Comparison of ENCODE assay signal across 1 cellular context in the genomic region with DNA sequence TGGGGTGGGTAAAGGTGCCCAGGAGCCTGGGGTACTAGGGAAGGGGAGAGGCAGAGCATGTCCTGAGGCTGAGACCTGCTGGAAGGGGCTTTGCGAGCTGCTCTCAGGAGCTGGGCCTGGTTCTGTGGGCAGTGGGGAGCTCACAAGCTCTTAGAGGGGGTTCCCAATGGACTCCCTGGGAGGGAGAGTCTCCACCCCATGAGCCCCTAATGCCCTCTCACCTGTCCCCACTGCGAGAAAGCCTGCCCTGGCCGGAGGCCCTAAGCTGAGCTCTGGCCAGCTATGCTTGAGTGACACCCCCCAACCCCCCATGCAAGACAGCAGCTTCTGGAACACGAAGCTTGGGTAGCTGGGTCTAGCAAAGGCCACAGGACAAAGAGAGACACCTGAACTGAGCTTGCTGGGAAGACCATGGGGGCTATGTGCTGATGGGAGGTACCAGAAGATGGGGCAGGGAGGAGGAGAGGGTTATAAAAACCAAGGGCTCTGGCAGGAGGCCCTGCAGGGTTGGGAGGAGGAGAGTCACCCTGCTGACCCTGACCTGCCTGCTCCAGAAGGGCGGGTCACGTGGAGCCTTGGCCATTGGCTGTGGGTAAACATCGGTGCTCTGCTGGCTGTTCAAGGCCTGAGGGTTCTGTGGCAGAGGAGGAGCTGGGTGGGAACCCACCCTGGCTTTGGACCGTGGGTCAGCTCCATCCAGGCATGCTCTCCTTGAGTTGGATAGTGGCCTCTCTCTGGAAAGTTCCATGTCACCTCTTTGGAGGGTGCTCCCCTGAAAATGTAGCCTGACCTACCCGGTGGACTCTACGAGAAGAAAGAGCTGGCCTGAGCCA.
A peak's percentile ranks its signal among the peaks of the same experiment; 100 is the strongest.
TF ChIP-seq lines count a peak whose summit lies in the region.

No MANE protein-coding gene starts in this region.

TF ChIP-seq in HepG2, 621 proteins besides CTCF, POLR2A, EP300 and RAD21 (continued from another document and continues in another):
- TF ChIP-seq, protein P1, sequence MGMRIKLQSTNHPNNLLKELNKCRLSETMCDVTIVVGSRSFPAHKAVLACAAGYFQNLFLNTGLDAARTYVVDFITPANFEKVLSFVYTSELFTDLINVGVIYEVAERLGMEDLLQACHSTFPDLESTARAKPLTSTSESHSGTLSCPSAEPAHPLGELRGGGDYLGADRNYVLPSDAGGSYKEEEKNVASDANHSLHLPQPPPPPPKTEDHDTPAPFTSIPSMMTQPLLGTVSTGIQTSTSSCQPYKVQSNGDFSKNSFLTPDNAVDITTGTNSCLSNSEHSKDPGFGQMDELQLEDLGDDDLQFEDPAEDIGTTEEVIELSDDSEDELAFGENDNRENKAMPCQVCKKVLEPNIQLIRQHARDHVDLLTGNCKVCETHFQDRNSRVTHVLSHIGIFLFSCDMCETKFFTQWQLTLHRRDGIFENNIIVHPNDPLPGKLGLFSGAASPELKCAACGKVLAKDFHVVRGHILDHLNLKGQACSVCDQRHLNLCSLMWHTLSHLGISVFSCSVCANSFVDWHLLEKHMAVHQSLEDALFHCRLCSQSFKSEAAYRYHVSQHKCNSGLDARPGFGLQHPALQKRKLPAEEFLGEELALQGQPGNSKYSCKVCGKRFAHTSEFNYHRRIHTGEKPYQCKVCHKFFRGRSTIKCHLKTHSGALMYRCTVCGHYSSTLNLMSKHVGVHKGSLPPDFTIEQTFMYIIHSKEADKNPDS (CRISPR knock-in tag; IDR thresholded peaks at IDR 0.05), result no peak
- TF ChIP-seq EEA1 (CRISPR knock-in tag; IDR thresholded peaks at IDR 0.05; ENCODE audit: borderline replicate concordance) (no peak), NCOR1 (IDR thresholded peaks at IDR 0.05; ENCODE audit: borderline replicate concordance, low read length) (no peak), ZNF720 (CRISPR knock-in tag; IDR thresholded peaks at IDR 0.05) (no peak), ZNF83 (CRISPR knock-in tag; IDR thresholded peaks at IDR 0.05; ENCODE audit: borderline replicate concordance) (no peak), ZNF567 (CRISPR knock-in tag; IDR thresholded peaks at IDR 0.05; ENCODE audit: borderline replicate concordance) (no peak), KDM6A (CRISPR knock-in tag; IDR thresholded peaks at IDR 0.05; ENCODE audit: low read depth) (no peak), TMF1 (CRISPR knock-in tag; IDR thresholded peaks at IDR 0.05; ENCODE audit: low read depth) (no peak), ZNF354B (CRISPR knock-in tag; IDR thresholded peaks at IDR 0.05) (no peak), MED8 (CRISPR knock-in tag; IDR thresholded peaks at IDR 0.05; ENCODE audit: insufficient replicate concordance) (no peak), ZNF660 (CRISPR knock-in tag; IDR thresholded peaks at IDR 0.05; ENCODE audit: borderline replicate concordance, low read depth) (no peak), SOX5 (CRISPR knock-in tag; IDR thresholded peaks at IDR 0.05; ENCODE audit: borderline replicate concordance) (peak; percentile 68; the same call in 1 of the 2 replicates), POGZ (CRISPR knock-in tag; IDR thresholded peaks at IDR 0.05) (peak; percentile 65; the same call in 1 of the 2 replicates), SIN3A (IDR thresholded peaks at IDR 0.05; ENCODE audit: borderline replicate concordance, low read depth, low read length) (peak; percentile 39; the same call in 1 of the 2 replicates), NKX3-1 (CRISPR knock-in tag; IDR thresholded peaks at IDR 0.05) (no peak), KLF16 (CRISPR knock-in tag; IDR thresholded peaks at IDR 0.05) (no peak), ZNF766 (CRISPR knock-in tag; IDR thresholded peaks at IDR 0.05; ENCODE audit: borderline replicate concordance) (no peak), TARDBP (CRISPR knock-in tag; IDR thresholded peaks at IDR 0.05) (peak; percentile 83; the same call in 1 of the 2 replicates)
- TF ChIP-seq, protein P2, sequence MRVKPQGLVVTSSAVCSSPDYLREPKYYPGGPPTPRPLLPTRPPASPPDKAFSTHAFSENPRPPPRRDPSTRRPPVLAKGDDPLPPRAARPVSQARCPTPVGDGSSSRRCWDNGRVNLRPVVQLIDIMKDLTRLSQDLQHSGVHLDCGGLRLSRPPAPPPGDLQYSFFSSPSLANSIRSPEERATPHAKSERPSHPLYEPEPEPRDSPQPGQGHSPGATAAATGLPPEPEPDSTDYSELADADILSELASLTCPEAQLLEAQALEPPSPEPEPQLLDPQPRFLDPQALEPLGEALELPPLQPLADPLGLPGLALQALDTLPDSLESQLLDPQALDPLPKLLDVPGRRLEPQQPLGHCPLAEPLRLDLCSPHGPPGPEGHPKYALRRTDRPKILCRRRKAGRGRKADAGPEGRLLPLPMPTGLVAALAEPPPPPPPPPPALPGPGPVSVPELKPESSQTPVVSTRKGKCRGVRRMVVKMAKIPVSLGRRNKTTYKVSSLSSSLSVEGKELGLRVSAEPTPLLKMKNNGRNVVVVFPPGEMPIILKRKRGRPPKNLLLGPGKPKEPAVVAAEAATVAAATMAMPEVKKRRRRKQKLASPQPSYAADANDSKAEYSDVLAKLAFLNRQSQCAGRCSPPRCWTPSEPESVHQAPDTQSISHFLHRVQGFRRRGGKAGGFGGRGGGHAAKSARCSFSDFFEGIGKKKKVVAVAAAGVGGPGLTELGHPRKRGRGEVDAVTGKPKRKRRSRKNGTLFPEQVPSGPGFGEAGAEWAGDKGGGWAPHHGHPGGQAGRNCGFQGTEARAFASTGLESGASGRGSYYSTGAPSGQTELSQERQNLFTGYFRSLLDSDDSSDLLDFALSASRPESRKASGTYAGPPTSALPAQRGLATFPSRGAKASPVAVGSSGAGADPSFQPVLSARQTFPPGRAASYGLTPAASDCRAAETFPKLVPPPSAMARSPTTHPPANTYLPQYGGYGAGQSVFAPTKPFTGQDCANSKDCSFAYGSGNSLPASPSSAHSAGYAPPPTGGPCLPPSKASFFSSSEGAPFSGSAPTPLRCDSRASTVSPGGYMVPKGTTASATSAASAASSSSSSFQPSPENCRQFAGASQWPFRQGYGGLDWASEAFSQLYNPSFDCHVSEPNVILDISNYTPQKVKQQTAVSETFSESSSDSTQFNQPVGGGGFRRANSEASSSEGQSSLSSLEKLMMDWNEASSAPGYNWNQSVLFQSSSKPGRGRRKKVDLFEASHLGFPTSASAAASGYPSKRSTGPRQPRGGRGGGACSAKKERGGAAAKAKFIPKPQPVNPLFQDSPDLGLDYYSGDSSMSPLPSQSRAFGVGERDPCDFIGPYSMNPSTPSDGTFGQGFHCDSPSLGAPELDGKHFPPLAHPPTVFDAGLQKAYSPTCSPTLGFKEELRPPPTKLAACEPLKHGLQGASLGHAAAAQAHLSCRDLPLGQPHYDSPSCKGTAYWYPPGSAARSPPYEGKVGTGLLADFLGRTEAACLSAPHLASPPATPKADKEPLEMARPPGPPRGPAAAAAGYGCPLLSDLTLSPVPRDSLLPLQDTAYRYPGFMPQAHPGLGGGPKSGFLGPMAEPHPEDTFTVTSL (CRISPR knock-in tag; IDR thresholded peaks at IDR 0.05; ENCODE audit: borderline replicate concordance), result no peak
- TF ChIP-seq, protein P3, sequence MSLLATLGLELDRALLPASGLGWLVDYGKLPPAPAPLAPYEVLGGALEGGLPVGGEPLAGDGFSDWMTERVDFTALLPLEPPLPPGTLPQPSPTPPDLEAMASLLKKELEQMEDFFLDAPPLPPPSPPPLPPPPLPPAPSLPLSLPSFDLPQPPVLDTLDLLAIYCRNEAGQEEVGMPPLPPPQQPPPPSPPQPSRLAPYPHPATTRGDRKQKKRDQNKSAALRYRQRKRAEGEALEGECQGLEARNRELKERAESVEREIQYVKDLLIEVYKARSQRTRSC (CRISPR knock-in tag; IDR thresholded peaks at IDR 0.05; ENCODE audit: low read depth), result no peak
- TF ChIP-seq, protein P4, sequence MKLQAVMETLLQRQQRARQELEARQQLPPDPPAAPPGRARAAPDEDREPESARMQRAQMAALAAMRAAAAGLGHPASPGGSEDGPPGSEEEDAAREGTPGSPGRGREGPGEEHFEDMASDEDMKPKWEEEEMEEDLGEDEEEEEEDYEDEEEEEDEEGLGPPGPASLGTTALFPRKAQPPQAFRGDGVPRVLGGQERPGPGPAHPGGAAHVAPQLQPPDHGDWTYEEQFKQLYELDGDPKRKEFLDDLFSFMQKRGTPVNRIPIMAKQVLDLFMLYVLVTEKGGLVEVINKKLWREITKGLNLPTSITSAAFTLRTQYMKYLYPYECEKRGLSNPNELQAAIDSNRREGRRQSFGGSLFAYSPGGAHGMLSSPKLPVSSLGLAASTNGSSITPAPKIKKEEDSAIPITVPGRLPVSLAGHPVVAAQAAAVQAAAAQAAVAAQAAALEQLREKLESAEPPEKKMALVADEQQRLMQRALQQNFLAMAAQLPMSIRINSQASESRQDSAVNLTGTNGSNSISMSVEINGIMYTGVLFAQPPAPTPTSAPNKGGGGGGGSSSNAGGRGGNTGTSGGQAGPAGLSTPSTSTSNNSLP (IDR thresholded peaks at IDR 0.05; ENCODE audit: low read depth, low read length), result no peak
- TF ChIP-seq, protein P5, sequence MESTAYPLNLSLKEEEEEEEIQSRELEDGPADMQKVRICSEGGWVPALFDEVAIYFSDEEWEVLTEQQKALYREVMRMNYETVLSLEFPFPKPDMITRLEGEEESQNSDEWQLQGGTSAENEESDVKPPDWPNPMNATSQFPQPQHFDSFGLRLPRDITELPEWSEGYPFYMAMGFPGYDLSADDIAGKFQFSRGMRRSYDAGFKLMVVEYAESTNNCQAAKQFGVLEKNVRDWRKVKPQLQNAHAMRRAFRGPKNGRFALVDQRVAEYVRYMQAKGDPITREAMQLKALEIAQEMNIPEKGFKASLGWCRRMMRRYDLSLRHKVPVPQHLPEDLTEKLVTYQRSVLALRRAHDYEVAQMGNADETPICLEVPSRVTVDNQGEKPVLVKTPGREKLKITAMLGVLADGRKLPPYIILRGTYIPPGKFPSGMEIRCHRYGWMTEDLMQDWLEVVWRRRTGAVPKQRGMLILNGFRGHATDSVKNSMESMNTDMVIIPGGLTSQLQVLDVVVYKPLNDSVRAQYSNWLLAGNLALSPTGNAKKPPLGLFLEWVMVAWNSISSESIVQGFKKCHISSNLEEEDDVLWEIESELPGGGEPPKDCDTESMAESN (CRISPR knock-in tag; conservative IDR thresholded peaks at IDR 0.05), result no peak
- TF ChIP-seq, protein P6, sequence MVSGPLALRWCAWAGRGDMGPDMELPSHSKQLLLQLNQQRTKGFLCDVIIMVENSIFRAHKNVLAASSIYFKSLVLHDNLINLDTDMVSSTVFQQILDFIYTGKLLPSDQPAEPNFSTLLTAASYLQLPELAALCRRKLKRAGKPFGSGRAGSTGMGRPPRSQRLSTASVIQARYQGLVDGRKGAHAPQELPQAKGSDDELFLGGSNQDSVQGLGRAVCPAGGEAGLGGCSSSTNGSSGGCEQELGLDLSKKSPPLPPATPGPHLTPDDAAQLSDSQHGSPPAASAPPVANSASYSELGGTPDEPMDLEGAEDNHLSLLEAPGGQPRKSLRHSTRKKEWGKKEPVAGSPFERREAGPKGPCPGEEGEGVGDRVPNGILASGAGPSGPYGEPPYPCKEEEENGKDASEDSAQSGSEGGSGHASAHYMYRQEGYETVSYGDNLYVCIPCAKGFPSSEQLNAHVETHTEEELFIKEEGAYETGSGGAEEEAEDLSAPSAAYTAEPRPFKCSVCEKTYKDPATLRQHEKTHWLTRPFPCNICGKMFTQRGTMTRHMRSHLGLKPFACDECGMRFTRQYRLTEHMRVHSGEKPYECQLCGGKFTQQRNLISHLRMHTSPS (CRISPR knock-in tag; IDR thresholded peaks at IDR 0.05; ENCODE audit: low read depth), result 0 out of 2 replicates have a peak, but pooled peaks have one; percentile 54
- TF ChIP-seq, protein P7, sequence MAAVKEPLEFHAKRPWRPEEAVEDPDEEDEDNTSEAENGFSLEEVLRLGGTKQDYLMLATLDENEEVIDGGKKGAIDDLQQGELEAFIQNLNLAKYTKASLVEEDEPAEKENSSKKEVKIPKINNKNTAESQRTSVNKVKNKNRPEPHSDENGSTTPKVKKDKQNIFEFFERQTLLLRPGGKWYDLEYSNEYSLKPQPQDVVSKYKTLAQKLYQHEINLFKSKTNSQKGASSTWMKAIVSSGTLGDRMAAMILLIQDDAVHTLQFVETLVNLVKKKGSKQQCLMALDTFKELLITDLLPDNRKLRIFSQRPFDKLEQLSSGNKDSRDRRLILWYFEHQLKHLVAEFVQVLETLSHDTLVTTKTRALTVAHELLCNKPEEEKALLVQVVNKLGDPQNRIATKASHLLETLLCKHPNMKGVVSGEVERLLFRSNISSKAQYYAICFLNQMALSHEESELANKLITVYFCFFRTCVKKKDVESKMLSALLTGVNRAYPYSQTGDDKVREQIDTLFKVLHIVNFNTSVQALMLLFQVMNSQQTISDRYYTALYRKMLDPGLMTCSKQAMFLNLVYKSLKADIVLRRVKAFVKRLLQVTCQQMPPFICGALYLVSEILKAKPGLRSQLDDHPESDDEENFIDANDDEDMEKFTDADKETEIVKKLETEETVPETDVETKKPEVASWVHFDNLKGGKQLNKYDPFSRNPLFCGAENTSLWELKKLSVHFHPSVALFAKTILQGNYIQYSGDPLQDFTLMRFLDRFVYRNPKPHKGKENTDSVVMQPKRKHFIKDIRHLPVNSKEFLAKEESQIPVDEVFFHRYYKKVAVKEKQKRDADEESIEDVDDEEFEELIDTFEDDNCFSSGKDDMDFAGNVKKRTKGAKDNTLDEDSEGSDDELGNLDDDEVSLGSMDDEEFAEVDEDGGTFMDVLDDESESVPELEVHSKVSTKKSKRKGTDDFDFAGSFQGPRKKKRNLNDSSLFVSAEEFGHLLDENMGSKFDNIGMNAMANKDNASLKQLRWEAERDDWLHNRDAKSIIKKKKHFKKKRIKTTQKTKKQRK (IDR thresholded peaks at IDR 0.05; ENCODE audit: low read length), result no peak
- TF ChIP-seq, protein P8, sequence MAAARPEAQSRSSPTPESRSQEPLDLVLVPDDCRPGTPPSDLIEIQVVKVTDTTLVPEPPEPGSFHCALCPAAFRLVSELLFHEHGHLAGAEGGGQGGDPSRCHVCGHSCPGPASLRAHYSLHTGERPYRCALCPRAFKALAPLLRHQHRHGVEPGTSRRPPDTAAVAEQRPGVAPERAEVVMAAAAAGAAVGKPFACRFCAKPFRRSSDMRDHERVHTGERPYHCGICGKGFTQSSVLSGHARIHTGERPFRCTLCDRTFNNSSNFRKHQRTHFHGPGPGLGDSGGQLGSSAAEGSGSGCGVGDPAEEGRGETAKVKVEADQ (CRISPR knock-in tag; IDR thresholded peaks at IDR 0.05; ENCODE audit: borderline replicate concordance), result peak; percentile 79; the same call in 1 of the 2 replicates
- TF ChIP-seq, protein P9, sequence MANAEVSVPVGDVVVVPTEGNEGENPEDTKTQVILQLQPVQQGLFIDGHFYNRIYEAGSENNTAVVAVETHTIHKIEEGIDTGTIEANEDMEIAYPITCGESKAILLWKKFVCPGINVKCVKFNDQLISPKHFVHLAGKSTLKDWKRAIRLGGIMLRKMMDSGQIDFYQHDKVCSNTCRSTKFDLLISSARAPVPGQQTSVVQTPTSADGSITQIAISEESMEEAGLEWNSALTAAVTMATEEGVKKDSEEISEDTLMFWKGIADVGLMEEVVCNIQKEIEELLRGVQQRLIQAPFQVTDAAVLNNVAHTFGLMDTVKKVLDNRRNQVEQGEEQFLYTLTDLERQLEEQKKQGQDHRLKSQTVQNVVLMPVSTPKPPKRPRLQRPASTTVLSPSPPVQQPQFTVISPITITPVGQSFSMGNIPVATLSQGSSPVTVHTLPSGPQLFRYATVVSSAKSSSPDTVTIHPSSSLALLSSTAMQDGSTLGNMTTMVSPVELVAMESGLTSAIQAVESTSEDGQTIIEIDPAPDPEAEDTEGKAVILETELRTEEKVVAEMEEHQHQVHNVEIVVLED (CRISPR knock-in tag; IDR thresholded peaks at IDR 0.05; ENCODE audit: borderline replicate concordance), result no peak
- TF ChIP-seq, protein P10, sequence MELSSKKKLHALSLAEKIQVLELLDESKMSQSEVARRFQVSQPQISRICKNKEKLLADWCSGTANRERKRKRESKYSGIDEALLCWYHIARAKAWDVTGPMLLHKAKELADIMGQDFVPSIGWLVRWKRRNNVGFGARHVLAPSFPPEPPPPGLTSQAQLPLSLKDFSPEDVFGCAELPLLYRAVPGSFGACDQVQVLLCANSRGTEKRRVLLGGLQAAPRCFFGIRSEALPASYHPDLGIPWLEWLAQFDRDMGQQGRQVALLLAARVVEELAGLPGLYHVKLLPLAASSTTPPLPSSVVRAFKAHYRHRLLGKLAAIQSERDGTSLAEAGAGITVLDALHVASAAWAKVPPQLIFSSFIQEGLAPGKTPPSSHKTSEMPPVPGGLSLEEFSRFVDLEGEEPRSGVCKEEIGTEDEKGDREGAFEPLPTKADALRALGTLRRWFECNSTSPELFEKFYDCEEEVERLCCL (CRISPR knock-in tag; IDR thresholded peaks at IDR 0.05; ENCODE audit: borderline replicate concordance), result no peak
